In the genomic region with DNA sequence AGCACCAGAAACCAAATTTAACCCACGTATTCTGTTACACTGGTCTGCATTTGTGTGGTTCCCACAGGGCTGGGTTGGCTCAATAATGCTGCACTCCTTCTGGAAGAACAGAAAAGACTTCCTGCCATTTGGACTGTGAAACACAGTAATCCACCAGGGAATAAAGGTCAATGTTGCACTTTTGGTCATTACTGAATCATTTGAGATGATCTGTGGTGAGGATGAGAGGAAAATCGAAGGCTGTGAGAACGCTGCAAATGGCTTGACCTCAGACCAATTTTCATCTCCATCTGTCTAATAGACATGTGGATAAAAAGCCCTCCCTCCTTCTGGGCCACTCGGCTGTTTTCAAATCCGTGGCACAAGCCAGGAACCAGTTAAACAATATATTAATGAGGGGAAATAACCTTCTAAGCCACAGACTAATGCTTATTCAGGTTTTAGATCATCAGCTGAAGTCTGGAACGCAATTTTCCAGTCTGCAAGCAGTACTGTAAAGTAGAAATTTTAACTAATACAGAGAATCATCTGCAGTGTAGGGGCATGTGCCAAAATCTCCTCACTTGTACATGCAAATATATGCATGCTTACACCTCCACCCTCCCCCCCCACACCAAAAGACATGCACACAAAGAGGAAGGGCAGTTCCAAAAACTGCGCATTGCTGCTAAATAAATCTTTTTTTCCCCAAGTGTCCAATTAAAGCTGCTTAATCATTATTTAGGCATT, we compare ENCODE assay signal across 13 cellular contexts. TPM values are rescaled to one million over a fixed set of nuclear protein-coding genes. Genes with fewer than 3 reads are reported as not detected.
A peak's percentile ranks its signal among the peaks of the same experiment; 100 is the strongest.
DNase-seq lines count a peak whose midpoint lies in the region; ATAC-seq and TF ChIP-seq lines count a peak whose summit lies in the region.
"Had no signal": no experiment of that assay in that cellular context is flagged by ENCODE, and none has a peak within 500 bp of the region (broad histone marks: within the 10 kb centered on the region; RNA-seq: fewer than 3 reads in every experiment).

No MANE protein-coding gene starts in this region.

- H3K9me3 ChIP-seq in adipocyte (ENCODE audit: control insufficient read depth, low read length), result no peaks in the 10 kb centered on the region
- H3K9me3 ChIP-seq: esophagus squamous epithelium, ovary, tibial artery had no signal

- DNase-seq in HCEC 1CT (peak; percentile 55), adipocyte (ENCODE audit: low read depth) (no peak), left lobe of liver (ENCODE audit: low spot score) (no peak), retinal pigment epithelial cell (ENCODE audit: low read depth) (peak; percentile 28), NCI-H1930 (lab: John Stamatoyannopoulos, UW) (no peak), T-helper 1 cell (no peak)
- DNase-seq in stimulated activated naive CD4-positive, alpha-beta T cell (lab: John Stamatoyannopoulos, UW), result no peak
- DNase-seq: activated CD8-positive, alpha-beta T cell treated with anti-CD3 and anti-CD28 coated beads, Interleukin-2, amount 10 ng/mL, durations not matched to agents 7 days and 5 days; esophagus squamous epithelium; ovary; tibial artery had no signal

- ATAC-seq in left lobe of liver, result peak; percentile 81
- no peak for ATAC-seq in HG03520 (IDR thresholded peaks at IDR 0.05; ENCODE audit: unreplicated experiment)
- ATAC-seq: activated CD8-positive, alpha-beta T cell treated with anti-CD3 and anti-CD28 coated beads, Interleukin-2, amount 10 ng/mL, durations not matched to agents 7 days and 5 days had no signal

- H3K36me3 ChIP-seq in adipocyte (ENCODE audit: control insufficient read depth, insufficient read depth, low read length, severe bottlenecking), result peaks cover 26% of the 10 kb centered on the region
- H3K36me3 ChIP-seq: ovary had no signal

- peaks cover 65% of the 10 kb centered on the region for H3K4me1 ChIP-seq in adipocyte (ENCODE audit: control insufficient read depth, insufficient read depth, low read length)

- H3K4me3 ChIP-seq in adipocyte (ENCODE audit: low read length) (peak overlapping the region; percentile 3), retinal pigment epithelial cell (ENCODE audit: low read length) (no peak overlapping the region)
- H3K4me3 ChIP-seq: BLaER1 treated with 17β-estradiol and CSF1 and Interleukin-3, amounts not matched to agents 10 nM and 100 nM; esophagus squamous epithelium; ovary; tibial artery had no signal

- peak overlapping the region; percentile 35 for H3K9ac ChIP-seq in adipocyte (ENCODE audit: low read length)
- H3K9ac ChIP-seq: BLaER1 treated with 17β-estradiol and CSF1 and Interleukin-3, amounts not matched to agents 10 nM and 100 nM had no signal

- no peak for TF ChIP-seq CTCF in retinal pigment epithelial cell (conservative IDR thresholded peaks at IDR 0.05; ENCODE audit: low read depth, low read length)

- no peaks in the 10 kb centered on the region for H3K27me3 ChIP-seq in adipocyte (replicated peaks; ENCODE audit: control insufficient read depth, insufficient read depth, low read length)
- H3K27me3 ChIP-seq: BLaER1 treated with 17β-estradiol and CSF1 and Interleukin-3, amounts not matched to agents 10 nM and 100 nM; esophagus squamous epithelium; ovary; tibial artery had no signal

RNA-seq across cellular contexts. Expression of a gene that starts 20.2 kb away (rescaled TPM):
- 36.6 TPM for total RNA-seq in left lobe of liver

Comparison
In these comparisons a context has a peak if more than half of its experiments do, and no peak if none do; other contexts are left out.
1. DNase-seq: peak in HCEC 1CT (single experiment) and retinal pigment epithelial cell (single experiment); none in adipocyte (single experiment), left lobe of liver (single experiment), stimulated activated naive CD4-positive, alpha-beta T cell (0 of 6), NCI-H1930 (0 of 2) and T-helper 1 cell (0 of 5).